11 cellular contexts compared by ENCODE assay signal in the genomic region with DNA sequence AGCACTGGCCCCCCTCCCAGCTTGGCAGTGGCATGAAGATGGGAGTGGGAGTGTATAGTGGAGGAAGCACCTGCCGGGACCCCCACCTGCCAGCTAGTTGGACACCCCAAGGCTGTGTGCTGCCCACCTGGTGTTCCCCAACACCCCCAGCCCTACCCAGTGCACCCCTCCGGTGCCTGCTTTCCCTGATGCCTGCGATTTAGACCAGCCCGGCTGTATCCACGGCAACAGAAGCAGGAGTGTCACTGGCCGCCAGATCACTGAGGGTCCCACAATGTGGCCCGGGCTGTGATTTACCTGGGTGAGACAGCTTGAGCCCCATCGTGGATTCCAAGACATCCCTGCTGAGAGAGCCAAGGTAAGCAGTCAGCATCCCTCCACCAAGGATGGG. TPM values are rescaled to one million over a fixed set of nuclear protein-coding genes. Genes with fewer than 3 reads are reported as not detected.
DNase-seq lines count a peak whose midpoint lies in the region; ATAC-seq and TF ChIP-seq lines count a peak whose summit lies in the region.
"Had no signal": no experiment of that assay in that cellular context is flagged by ENCODE, and none has a peak within 500 bp of the region (broad histone marks: within the 10 kb centered on the region; RNA-seq: fewer than 3 reads in every experiment).

No MANE protein-coding gene starts in this region.

- CTCF ChIA-PET in CD8-positive, alpha-beta memory T cell (lab: Charles Lee), result no interaction called here

- H3F3A ChIP-seq in SU-DHL-6 (ENCODE audit: insufficient read depth), result no peaks in the 10 kb centered on the region

- no peaks in the 10 kb centered on the region for H3K36me3 ChIP-seq in HAP-1 (replicated peaks)
- H3K36me3 ChIP-seq in SU-DHL-6 (ENCODE audit: low read length), result no peaks in the 10 kb centered on the region
- H3K36me3 ChIP-seq in CD8-positive, alpha-beta memory T cell (ENCODE audit: insufficient read depth, low read length), result no peaks in the 10 kb centered on the region

- no peaks in the 10 kb centered on the region for H4K20me1 ChIP-seq in SU-DHL-6 (ENCODE audit: low read depth, low read length)

- in situ Hi-C loops in HAP-1 (cut with MboI; ENCODE audit: low sequenced_read_pairs), result no loop called here

- H3K27ac Mint-ChIP-seq in CD8-positive, alpha-beta memory T cell, result no peak overlapping the region

- no peaks in the 10 kb centered on the region for H3K27me3 ChIP-seq in HAP-1 (ENCODE audit: low read depth)
- H3K27me3 ChIP-seq in SU-DHL-6 (ENCODE audit: low read length), result no peaks in the 10 kb centered on the region
- no peaks in the 10 kb centered on the region for H3K27me3 ChIP-seq in CD8-positive, alpha-beta memory T cell (ENCODE audit: insufficient read depth, low read length, poor library complexity, severe bottlenecking)
- H3K27me3 ChIP-seq: foreskin keratinocyte had no signal

- H3K4me3 Mint-ChIP-seq in CD8-positive, alpha-beta memory T cell, result no peak overlapping the region

- no peaks in the 10 kb centered on the region for H3K9me3 ChIP-seq in HAP-1
- no peaks in the 10 kb centered on the region for H3K9me3 ChIP-seq in SU-DHL-6 (ENCODE audit: insufficient read depth, low read length)
- no peaks in the 10 kb centered on the region for H3K9me3 ChIP-seq in CD8-positive, alpha-beta memory T cell (ENCODE audit: low read length)

- H3K79me2 ChIP-seq in SU-DHL-6 (ENCODE audit: insufficient read depth, low read length), result no peaks in the 10 kb centered on the region

- H3K4me1 ChIP-seq in HAP-1, result peaks cover 24% of the 10 kb centered on the region
- H3K4me1 ChIP-seq in CD8-positive, alpha-beta memory T cell (ENCODE audit: insufficient read depth, low read length), result peaks cover 3% of the 10 kb centered on the region
- H3K4me1 ChIP-seq: foreskin keratinocyte had no signal

- TF ChIP-seq CTCF in SU-DHL-6 (IDR thresholded peaks at IDR 0.05; ENCODE audit: insufficient read depth, low read length, poor library complexity, severe bottlenecking), result no peak

- peaks cover 4 to 9% of the 10 kb centered on the region in 2 donors for H3K27me3 Mint-ChIP-seq in CD8-positive, alpha-beta memory T cell

- no peak overlapping the region for H2AFZ ChIP-seq in SU-DHL-6 (ENCODE audit: low read depth, low read length, severe bottlenecking)

- POLR2A ChIA-PET in CD8-positive, alpha-beta memory T cell (lab: Charles Lee), result no interaction called here

- no peaks in the 10 kb centered on the region for H3K9me3 Mint-ChIP-seq in CD8-positive, alpha-beta memory T cell

- H3K4me3 ChIP-seq in HAP-1 (peak overlapping the region; percentile 78), SU-DHL-6 (ENCODE audit: insufficient read depth, low read length, poor library complexity, severe bottlenecking) (peak overlapping the region; percentile 32), iPS-11a (ENCODE audit: low read depth, low read length) (peak overlapping the region; percentile 2), skin epidermis (peak overlapping the region; percentile 20 to 40 (median 28))
- no peak overlapping the region for H3K4me3 ChIP-seq in CD8-positive, alpha-beta memory T cell (ENCODE audit: low read length)

- H3K36me3 Mint-ChIP-seq in CD8-positive, alpha-beta memory T cell, result no peaks in the 10 kb centered on the region

- ATAC-seq in GM18907 (IDR thresholded peaks at IDR 0.05; ENCODE audit: unreplicated experiment) (no peak), GM18867 (IDR thresholded peaks at IDR 0.05; ENCODE audit: unreplicated experiment) (no peak)

- H3K9me2 ChIP-seq in SU-DHL-6 (replicated peaks; ENCODE audit: insufficient read depth, low read length), result no peaks in the 10 kb centered on the region

- H3K9ac ChIP-seq in SU-DHL-6 (ENCODE audit: low read length), result peak overlapping the region; percentile 52; the same call in 1 of the 2 replicates

- DNase-seq in HAP-1 (ENCODE audit: low spot score in 2 of 2), result peak in 1 of 2 experiments; percentile 20
- DNase-seq in CD8-positive, alpha-beta memory T cell, result no peak
- DNase-seq in activated naive CD4-positive, alpha-beta T cell (lab: John Stamatoyannopoulos, UW), result no peak
- DNase-seq: activated gamma-delta T cell, foreskin keratinocyte, T-helper 9 cell had no signal

- H3K4me1 Mint-ChIP-seq in CD8-positive, alpha-beta memory T cell, result peaks cover 0 to 3% (median 0%) of the 10 kb centered on the region in 3 donors

- H3K27ac ChIP-seq in SU-DHL-6 (ENCODE audit: low read depth, low read length) (no peak overlapping the region), skin epidermis (peak overlapping the region in 3 of 21 experiments; percentile 17 to 44 (median 29))
- no peak overlapping the region for H3K27ac ChIP-seq in CD8-positive, alpha-beta memory T cell (ENCODE audit: low read depth, low read length)
- H3K27ac ChIP-seq: foreskin keratinocyte had no signal

- peak overlapping the region; percentile 44 for H3K4me2 ChIP-seq in SU-DHL-6 (ENCODE audit: low read depth, low read length, poor library complexity, severe bottlenecking)

RNA-seq across cellular contexts. Expression of a gene that starts 0.5 kb away (rescaled TPM):
- not detected for total RNA-seq in CD8-positive, alpha-beta memory T cell
- not detected for polyA plus RNA-seq in CD8-positive, alpha-beta memory T cell

RNA-seq across cellular contexts. Expression of a gene that starts 33.0 kb away (rescaled TPM):
- total RNA-seq in CD8-positive, alpha-beta memory T cell, result 10 to 100 TPM; 38.4 to 47.9 TPM
- 23.1 TPM for polyA plus RNA-seq in CD8-positive, alpha-beta memory T cell

RNA-seq across cellular contexts. Expression of a gene that starts 44.8 kb away (rescaled TPM):
- 1 to 10 TPM; 4.6 to 4.8 TPM for total RNA-seq in CD8-positive, alpha-beta memory T cell
- polyA plus RNA-seq in CD8-positive, alpha-beta memory T cell, result 1.6 TPM
